Comparison of ENCODE assay signal across 8 cellular contexts in genomic region chr11:66727883-66728759, GRCh38. TPM values are rescaled to one million over a fixed set of nuclear protein-coding genes. Genes with fewer than 3 reads are reported as not detected.
DNase-seq lines count a peak whose midpoint lies in the region; ATAC-seq and TF ChIP-seq lines count a peak whose summit lies in the region.

No MANE protein-coding gene starts in this region.

- H3K27ac ChIP-seq in Peyer's patch, result no peak overlapping the region

- H3K27ac Mint-ChIP-seq in osteocyte (ENCODE audit: unreplicated experiment), result peak overlapping the region; percentile 79

- H3K4me1 ChIP-seq in Peyer's patch, result peaks cover 0 to 15% (median 5%) of the 10 kb centered on the region in 4 donors

- H3K4me3 ChIP-seq in Peyer's patch (peak overlapping the region; percentile 30 to 64 (median 62)), epithelial cell of proximal tubule (ENCODE audit: low read depth, low read length) (peak overlapping the region; percentile 74)

- peaks cover 25% of the 10 kb centered on the region for H3K4me1 Mint-ChIP-seq in osteocyte (ENCODE audit: unreplicated experiment)

- no peak for TF ChIP-seq CTCF in Peyer's patch (IDR thresholded peaks at IDR 0.05)
- TF ChIP-seq CTCF in epithelial cell of proximal tubule (conservative IDR thresholded peaks at IDR 0.05; ENCODE audit: low read depth, low read length), result no peak
- no peak for TF ChIP-seq CTCF in osteocyte (IDR thresholded peaks at IDR 0.05)

- H3K4me3 Mint-ChIP-seq in osteocyte (ENCODE audit: unreplicated experiment), result peak overlapping the region; percentile 81

- peaks cover 42% of the 10 kb centered on the region for H3K27me3 Mint-ChIP-seq in osteocyte (ENCODE audit: unreplicated experiment)

- H3K9me3 Mint-ChIP-seq in osteocyte (ENCODE audit: unreplicated experiment), result no peaks in the 10 kb centered on the region

- DNase-seq in NCI-H82 (lab: John Stamatoyannopoulos, UW), result peak; percentile 73
- DNase-seq in NCI-H82 treated with DMSO at 0.1 percent for 48 hours (lab: John Stamatoyannopoulos, UW; ENCODE audit: unreplicated experiment), result no peak
- DNase-seq in Peyer's patch, result no peak
- DNase-seq in epithelial cell of proximal tubule (ENCODE audit: low read depth), result no peak
- DNase-seq in osteocyte (ENCODE audit: extremely low spot score, unreplicated experiment), result no peak
- no peak for DNase-seq in AG08396 (ENCODE audit: low spot score)
- no peak for DNase-seq in stimulated activated naive CD4-positive, alpha-beta T cell treated with Interleukin-2 at 50 U/mL for 16 hours (lab: John Stamatoyannopoulos, UW)

- peaks cover 1% of the 10 kb centered on the region for H3K36me3 Mint-ChIP-seq in osteocyte (ENCODE audit: unreplicated experiment)

- no peaks in the 10 kb centered on the region for H3K36me3 ChIP-seq in Peyer's patch

- H3K9me3 ChIP-seq in Peyer's patch, result no peaks in the 10 kb centered on the region

- no peak for TF ChIP-seq POLR2A in Peyer's patch (IDR thresholded peaks at IDR 0.05)

- no peak for ATAC-seq in HG02981 (IDR thresholded peaks at IDR 0.05; ENCODE audit: unreplicated experiment)

- H3K27me3 ChIP-seq in Peyer's patch, result peaks cover 0 to 6% of the 10 kb centered on the region in 2 donors

RNA-seq across cellular contexts. Expression of gene SPTBN2, which starts 0.9 kb away (rescaled TPM):
- total RNA-seq in Peyer's patch, result 10 to 100 TPM in 2 of 4 donors, 1 to 10 TPM in 2; 1.7 to 23.1 (median 6.0) TPM
- 63.9 and 78.9 TPM in 2 replicates for total RNA-seq in epithelial cell of proximal tubule
- 12.6 and 12.9 TPM in 2 replicates for total RNA-seq in osteocyte

RNA-seq across cellular contexts. Expression of gene RBM4B, which starts 50.4 kb away (rescaled TPM):
- 10 to 100 TPM; 15.2 to 33.0 (median 21.7) TPM for total RNA-seq in Peyer's patch
- 4.0 and 17.3 TPM in 2 replicates for total RNA-seq in epithelial cell of proximal tubule
- total RNA-seq in osteocyte, result 31.2 and 31.4 TPM in 2 replicates
